Comparison of ENCODE assay signal across 12 cellular contexts in genomic region chr13:27977476-27978300, GRCh38. TPM values are rescaled to one million over a fixed set of nuclear protein-coding genes. Genes with fewer than 3 reads are reported as not detected.
DNase-seq lines count a peak whose midpoint lies in the region; TF ChIP-seq lines count a peak whose summit lies in the region.
"Had no signal": no experiment of that assay in that cellular context is flagged by ENCODE, and none has a peak within 500 bp of the region (broad histone marks: within the 10 kb centered on the region; RNA-seq: fewer than 3 reads in every experiment).

No MANE protein-coding gene starts in this region.

- no peak overlapping the region for H2AK5ac ChIP-seq in H9 (ENCODE audit: insufficient read length, low read length)

- no peak overlapping the region for H3K14ac ChIP-seq in H9 (ENCODE audit: insufficient read depth, low read length)

- no peak overlapping the region for H3K4ac ChIP-seq in H9 (ENCODE audit: low read depth, low read length)

- H2BK15ac ChIP-seq in H9 (ENCODE audit: low read depth, low read length), result no peak overlapping the region

- H3F3A ChIP-seq in neural cell (ENCODE audit: insufficient read depth, low read length, poor library complexity, severe bottlenecking), result no peaks in the 10 kb centered on the region

- no peak overlapping the region for H4K91ac ChIP-seq in H9 (ENCODE audit: insufficient read length, low read depth, low read length)

- no peak overlapping the region for H3K27ac Mint-ChIP-seq in H9

- H3K36me3 ChIP-seq in BLaER1 (no peaks in the 10 kb centered on the region), neural cell (ENCODE audit: insufficient read depth, low read length) (no peaks in the 10 kb centered on the region), HAP-1 (replicated peaks) (no peaks in the 10 kb centered on the region), BE2C (no peaks in the 10 kb centered on the region)

- H3K4me1 Mint-ChIP-seq in H9, result peaks cover 10 to 22% of the 10 kb centered on the region in 2 experiments

- H2BK120ac ChIP-seq in H9 (ENCODE audit: low read depth, low read length, poor library complexity, severe bottlenecking), result no peak overlapping the region

- TF ChIP-seq EP300 in neural cell (conservative IDR thresholded peaks at IDR 0.05; ENCODE audit: poor library complexity, severe bottlenecking), result no peak

- H3K4me3 ChIP-seq in BLaER1 (peak overlapping the region; percentile 54), coronary artery (peak overlapping the region; percentile 30), neural cell (ENCODE audit: low read length) (peak overlapping the region; percentile 55), HAP-1 (no peak overlapping the region), BE2C (ENCODE audit: low read depth, low read length) (no peak overlapping the region)

- H3K23me2 ChIP-seq in H9 (ENCODE audit: insufficient read length, low read depth, low read length, poor library complexity, severe bottlenecking), result no peaks in the 10 kb centered on the region

- H3K56ac ChIP-seq in H9 (ENCODE audit: insufficient read length, low read depth, low read length), result no peak overlapping the region

- in situ Hi-C loops in HAP-1 (cut with MboI; ENCODE audit: low sequenced_read_pairs), result loop anchor here (25.0 kb wide), 1 partner anchor 1015 kb away; no protein-coding TSS in a partner anchor

- H3K27ac ChIP-seq in BLaER1 (no peak overlapping the region), H9 (ENCODE audit: insufficient read length, low read depth, low read length) (no peak overlapping the region), coronary artery (no peak overlapping the region), neural cell (ENCODE audit: low read length) (no peak overlapping the region)

- peaks cover 0 to 2% (median 0%) of the 10 kb centered on the region in 3 experiments; a peak in 2 of 7 replicates for H3K36me3 Mint-ChIP-seq in H9 (ENCODE audit: insufficient read depth in 1 of 3, low read depth in 3 of 3)

- H3K4me3 Mint-ChIP-seq in H9, result peak overlapping the region in 1 of 2 experiments; percentile 70; a peak in 3 of 5 replicates

- no peak overlapping the region for H3K18ac ChIP-seq in H9 (ENCODE audit: insufficient read length, low read depth, low read length)

- H3K27me3 Mint-ChIP-seq in H9 (ENCODE audit: low read depth), result peaks cover 100% of the 10 kb centered on the region

- peak overlapping the region; percentile 47 for H3K4me2 ChIP-seq in BLaER1
- H3K4me2 ChIP-seq in H9 (ENCODE audit: insufficient read depth, insufficient read length, low read length), result peak overlapping the region; percentile 38
- H3K4me2 ChIP-seq in neural cell (ENCODE audit: low read length), result no peak overlapping the region

- TF ChIP-seq CTCF in H9 (conservative IDR thresholded peaks at IDR 0.05) (0 out of 3 replicates have a peak, but pooled peaks have one; percentile 18), coronary artery (IDR thresholded peaks at IDR 0.05) (no peak), neural cell (IDR thresholded peaks at IDR 0.05; ENCODE audit: poor library complexity, severe bottlenecking) (no peak), BE2C (IDR thresholded peaks at IDR 0.05; ENCODE audit: low read depth, low read length) (no peak)

- no peak overlapping the region for H3K23ac ChIP-seq in H9 (ENCODE audit: insufficient read length, low read depth, low read length)

- H3K9me3 ChIP-seq in BLaER1, result peaks cover 11% of the 10 kb centered on the region; the same call in 1 of the 2 replicates
- H3K9me3 ChIP-seq in H9 (ENCODE audit: control insufficient read depth, low read depth, low read length), result no peaks in the 10 kb centered on the region
- no peaks in the 10 kb centered on the region for H3K9me3 ChIP-seq in neural cell (ENCODE audit: low read length)
- H3K9me3 ChIP-seq in HAP-1, result no peaks in the 10 kb centered on the region
- H3K9me3 ChIP-seq in BE2C, result no peaks in the 10 kb centered on the region

- no peak for TF ChIP-seq RAD21 in neural cell (conservative IDR thresholded peaks at IDR 0.05)

- no CpG with 5 or more reads among the region's 80 CpGs for WGBS in H9 (ENCODE audit: extremely low coverage, insufficient read length, low lambda C conversion rate)

- H4K8ac ChIP-seq in H9 (replicated peaks; ENCODE audit: insufficient read length, low read depth, low read length), result no peak overlapping the region

- H3K27me3 ChIP-seq in BLaER1 (peaks cover 99% of the 10 kb centered on the region), H9 (ENCODE audit: insufficient read depth, low read length) (peaks cover 99% of the 10 kb centered on the region), neural cell (ENCODE audit: insufficient read depth, low read depth, low read length) (peaks cover 100% of the 10 kb centered on the region), HAP-1 (ENCODE audit: low read depth) (peaks cover 3% of the 10 kb centered on the region; the same call in 1 of the 2 replicates), BE2C (peaks cover 100% of the 10 kb centered on the region)

- no peak overlapping the region for H2BK20ac ChIP-seq in H9 (ENCODE audit: low read depth, low read length, poor library complexity, severe bottlenecking)

- no peak overlapping the region for H2BK12ac ChIP-seq in H9 (ENCODE audit: insufficient read length, low read depth, low read length)

- H2BK5ac ChIP-seq in H9 (ENCODE audit: insufficient read length, low read length), result no peak overlapping the region

- H4K20me1 ChIP-seq in BLaER1 (peaks cover 56% of the 10 kb centered on the region), H9 (ENCODE audit: control insufficient read depth, insufficient read depth, insufficient read length) (peaks cover 2% of the 10 kb centered on the region), neural cell (ENCODE audit: insufficient read depth) (no peaks in the 10 kb centered on the region)

- no peaks in the 10 kb centered on the region for H3K79me1 ChIP-seq in H9 (ENCODE audit: insufficient read depth, low read depth, low read length, poor library complexity, severe bottlenecking)

- DNase-seq in H9, result peak; percentile 60
- DNase-seq in coronary artery (ENCODE audit: low spot score), result no peak
- DNase-seq in HAP-1 (ENCODE audit: low spot score in 2 of 2), result no peak
- no peak for DNase-seq in BE2C
- no peak for DNase-seq in NCI-H2107 treated with DMSO at 0.1 percent for 48 hours (lab: John Stamatoyannopoulos, UW; ENCODE audit: unreplicated experiment)
- no peak for DNase-seq in NCI-H187 (lab: John Stamatoyannopoulos, UW)
- DNase-seq: activated CD4-positive, alpha-beta T cell treated with anti-CD3 and anti-CD28 coated beads for 4 hours; amniotic stem cell; NCI-H1048 had no signal

- H3K9me3 Mint-ChIP-seq in H9, result peaks cover 7 to 25% of the 10 kb centered on the region in 2 experiments

- no peak overlapping the region for H4K5ac ChIP-seq in H9 (ENCODE audit: insufficient read length, low read depth, low read length)

- H3K79me2 ChIP-seq in H9 (ENCODE audit: insufficient read depth, low read length) (no peaks in the 10 kb centered on the region), neural cell (replicated peaks; ENCODE audit: insufficient read depth, low read length) (no peaks in the 10 kb centered on the region)

- no peaks in the 10 kb centered on the region; the same call in 1 of the 2 replicates for H3K4me1 ChIP-seq in BLaER1
- H3K4me1 ChIP-seq in H9 (ENCODE audit: insufficient read depth, low read length), result no peaks in the 10 kb centered on the region
- no peaks in the 10 kb centered on the region for H3K4me1 ChIP-seq in HAP-1
- H3K4me1 ChIP-seq in BE2C, result no peaks in the 10 kb centered on the region

- H3K9ac ChIP-seq in BLaER1 (no peak overlapping the region), H9 (ENCODE audit: extremely low read depth, insufficient read length, low read length) (no peak overlapping the region), neural cell (ENCODE audit: low read length) (no peak overlapping the region)

- no peak overlapping the region for H3T11ph ChIP-seq in H9 (ENCODE audit: low read length)

- no peaks in the 10 kb centered on the region for H3K9me2 ChIP-seq in neural cell (ENCODE audit: insufficient read depth, low read length)

- H2AFZ ChIP-seq in H9 (ENCODE audit: low read length) (no peak overlapping the region), neural cell (ENCODE audit: low read depth, low read length) (no peak overlapping the region)

TF ChIP-seq in neural cell, 6 proteins besides CTCF, POLR2A, EP300 and RAD21:
- TF ChIP-seq SMC3 (conservative IDR thresholded peaks at IDR 0.05; ENCODE audit: poor library complexity), result no peak
- TF ChIP-seq EZH2 (IDR thresholded peaks at IDR 0.05; ENCODE audit: borderline replicate concordance, insufficient read depth, low read length, poor library complexity, severe bottlenecking), result peak; percentile 76

RNA-seq across cellular contexts. Expression of gene CDX2, which starts 8.6 kb away (rescaled TPM):
- not detected in 2 replicates for total RNA-seq in H9 (2021)
- polyA plus RNA-seq in neural cell, result not detected in 2 replicates
- not detected in 2 replicates for polyA minus RNA-seq in neural cell
- polyA plus RNA-seq in BE2C (2012; ENCODE audit: insufficient read depth, insufficient read length, low read depth), result not detected
- total RNA-seq: subcutaneous adipose tissue had no signal

RNA-seq across cellular contexts. Expression of gene URAD, which starts 10.8 kb away (rescaled TPM):
- not detected in 2 replicates for total RNA-seq in H9 (2021)
- polyA plus RNA-seq in neural cell, result not detected in 2 replicates
- polyA minus RNA-seq in neural cell, result not detected in 2 replicates
- not detected for polyA plus RNA-seq in BE2C (2012; ENCODE audit: insufficient read depth, insufficient read length, low read depth)

RNA-seq across cellular contexts. Expression of gene PDX1, which starts 57.9 kb away (rescaled TPM):
- total RNA-seq in H9 (2021), result not detected in 2 replicates
- not detected in 2 replicates for polyA plus RNA-seq in neural cell
- not detected in 2 replicates for polyA minus RNA-seq in neural cell
- polyA plus RNA-seq in BE2C (2012; ENCODE audit: insufficient read depth, insufficient read length, low read depth), result not detected
- total RNA-seq: subcutaneous adipose tissue had no signal

Comparison
In these comparisons a context has a peak if more than half of its experiments do, and no peak if none do; other contexts are left out.
1. H3K4me3 ChIP-seq: peak in BLaER1 (single experiment), coronary artery (single experiment) and neural cell (single experiment); none in HAP-1 (single experiment) and BE2C (single experiment).